ENCODE assay signal across 24 cellular contexts in the genomic region with DNA sequence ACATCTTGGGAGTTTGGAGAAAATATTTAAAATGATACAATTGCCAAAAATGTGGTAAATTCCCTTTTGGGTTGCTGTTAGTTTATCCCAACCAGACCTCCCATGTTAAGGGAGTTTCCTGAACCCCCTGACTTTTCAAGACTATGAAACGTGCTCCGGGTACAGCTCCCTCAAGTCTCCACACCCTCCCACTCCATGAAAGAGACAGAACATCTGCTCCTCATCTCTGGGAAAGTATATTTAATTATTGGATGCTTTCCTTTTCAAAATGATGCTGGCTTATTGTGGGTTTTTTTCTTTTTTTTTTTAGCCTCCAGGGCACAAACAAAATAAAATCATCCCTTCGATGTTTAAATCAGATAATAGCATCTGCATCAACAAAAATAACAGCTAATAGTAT.
DNase-seq lines count a peak whose midpoint lies in the region; ATAC-seq and TF ChIP-seq lines count a peak whose summit lies in the region.
"Had no signal": no experiment of that assay in that cellular context is flagged by ENCODE, and none has a peak within 500 bp of the region (broad histone marks: within the 10 kb centered on the region; RNA-seq: fewer than 3 reads in every experiment).

No MANE protein-coding gene starts in this region.

- WGBS in heart right ventricle, 2 donors: 64 to 66% methylated on average over 3 of the region's 3 CpGs
- 41 to 61% methylated on average over 3 of the region's 3 CpGs for WGBS in testis, 2 donors
- WGBS in GM23248 (ENCODE audit: low coverage in 1 of 2, low lambda C conversion rate in 2 of 2, missing lambda C conversion rate in 2 of 2), 2 experiments: 11 to 14% methylated on average over 3 of the region's 3 CpGs

- no peaks in the 10 kb centered on the region for H3K9me3 ChIP-seq in breast epithelium
- H3K9me3 ChIP-seq in heart right ventricle: no peaks in the 10 kb centered on the region
- H3K9me3 ChIP-seq in testis: no peaks in the 10 kb centered on the region
- H3K9me3 ChIP-seq in GM23248 (ENCODE audit: low read depth): no peaks in the 10 kb centered on the region
- peaks cover 3% of the 10 kb centered on the region; the same call in 1 of the 2 replicates for H3K9me3 ChIP-seq in Karpas-422 (ENCODE audit: low read length)

- no peak overlapping the region for H3K27ac Mint-ChIP-seq in MCF 10A (ENCODE audit: low read depth, unreplicated experiment)
- H3K27ac Mint-ChIP-seq: CD8-positive, alpha-beta T cell had no signal

- no peaks in the 10 kb centered on the region for H3K36me3 ChIP-seq in breast epithelium
- H3K36me3 ChIP-seq in heart right ventricle: no peaks in the 10 kb centered on the region
- H3K36me3 ChIP-seq in testis (ENCODE audit: low read depth, missing control alignments): no peaks in the 10 kb centered on the region
- H3K36me3 ChIP-seq in GM23248 (ENCODE audit: low read depth): no peaks in the 10 kb centered on the region
- H3K36me3 ChIP-seq in Karpas-422 (ENCODE audit: insufficient read depth, low read length): no peaks in the 10 kb centered on the region

- peaks cover 28% of the 10 kb centered on the region for H3K27me3 Mint-ChIP-seq in MCF 10A (ENCODE audit: insufficient read depth, unreplicated experiment)

- peak; percentile 54 for ATAC-seq in SK-N-SH treated with all-trans-retinoic acid at 6 μM for 48 hours
- ATAC-seq in heart right ventricle: peak in 7 of 8 donors; percentile 55 to 87 (median 67)
- no peak for ATAC-seq in HG03354 (IDR thresholded peaks at IDR 0.05; ENCODE audit: poor library complexity, severe bottlenecking, unreplicated experiment)
- ATAC-seq: CD8-positive, alpha-beta T cell; HCT116; Panc1 had no signal

- H3K9me3 Mint-ChIP-seq in MCF 10A (ENCODE audit: unreplicated experiment): peaks cover 5% of the 10 kb centered on the region
- H3K9me3 Mint-ChIP-seq: CD8-positive, alpha-beta T cell had no signal

- H4K20me1 ChIP-seq in GM23248 (ENCODE audit: insufficient read depth): no peaks in the 10 kb centered on the region
- no peaks in the 10 kb centered on the region for H4K20me1 ChIP-seq in Karpas-422 (ENCODE audit: insufficient read depth, low read depth, low read length)

- DNase-seq in breast epithelium (ENCODE audit: low spot score in 2 of 2) (no peak), MCF 10A (ENCODE audit: unreplicated experiment) (no peak), heart right ventricle (peak in 1 of 2 donors; percentile 10), testis (peak; percentile 25), GM23248 (no peak), Karpas-422 (no peak)
- DNase-seq: ACHN; C1 segment of cervical spinal cord; CD8-positive, alpha-beta T cell; DND-41; IMR-90; MV-4-11; NCI-H1105 treated with DMSO at 0.1 percent for 48 hours; NCI-H1694; NCI-H2081 treated with DMSO at 0.1 percent for 48 hours; NCI-H2171 treated with DMSO at 0.1 percent for 48 hours; NCI-H524 treated with DMSO at 0.1 percent for 48 hours; NCI-H82 had no signal

- BruUV-seq in MCF 10A (replicated peaks; lab: Mats Ljungman, UMichigan): no TSS peak

- H3K9ac ChIP-seq in GM23248 (no peak overlapping the region), Karpas-422 (ENCODE audit: low read length) (no peak overlapping the region)
- H3K9ac ChIP-seq: KMS-11 had no signal

- POLR2A ChIA-PET in MCF 10A (lab: Yijun Ruan, JAX): no interaction called here

- H3F3A ChIP-seq in GM23248 (ENCODE audit: insufficient read depth): no peaks in the 10 kb centered on the region

- no peaks in the 10 kb centered on the region for H3K4me1 Mint-ChIP-seq in MCF 10A (ENCODE audit: insufficient read depth, unreplicated experiment)

- no peaks in the 10 kb centered on the region for H3K79me2 ChIP-seq in GM23248 (ENCODE audit: insufficient read depth)
- no peaks in the 10 kb centered on the region for H3K79me2 ChIP-seq in Karpas-422 (ENCODE audit: low read length)

- no peak overlapping the region for H2AFZ ChIP-seq in GM23248
- no peak overlapping the region for H2AFZ ChIP-seq in Karpas-422 (ENCODE audit: low read length)

- no peak for TF ChIP-seq POLR2A in breast epithelium (IDR thresholded peaks at IDR 0.05)
- TF ChIP-seq POLR2A in testis (IDR thresholded peaks at IDR 0.05): no peak

- CTCF ChIA-PET in MCF 10A (lab: Yijun Ruan, JAX): no interaction called here

- in situ Hi-C loops in GM23248 (cut with MboI): no loop called here

- no peak overlapping the region for H3K4me3 Mint-ChIP-seq in MCF 10A (ENCODE audit: unreplicated experiment)
- H3K4me3 Mint-ChIP-seq: CD8-positive, alpha-beta T cell had no signal

- no peak overlapping the region for H3K4me2 ChIP-seq in GM23248 (ENCODE audit: unreplicated experiment)
- no peak overlapping the region for H3K4me2 ChIP-seq in Karpas-422 (ENCODE audit: low read depth, low read length, poor library complexity, severe bottlenecking)
- H3K4me2 ChIP-seq: KMS-11 had no signal

- no peaks in the 10 kb centered on the region for H3K36me3 Mint-ChIP-seq in MCF 10A (ENCODE audit: insufficient read depth, unreplicated experiment)
- H3K36me3 Mint-ChIP-seq: CD8-positive, alpha-beta T cell had no signal

- TF ChIP-seq CTCF in breast epithelium (IDR thresholded peaks at IDR 0.05): no peak
- TF ChIP-seq CTCF in MCF 10A (IDR thresholded peaks at IDR 0.05; ENCODE audit: unreplicated experiment): no peak
- TF ChIP-seq CTCF in heart right ventricle (IDR thresholded peaks at IDR 0.05): no peak
- TF ChIP-seq CTCF in testis (IDR thresholded peaks at IDR 0.05): no peak

- intact Hi-C loops in breast epithelium (cut with DNase I; ENCODE audit: low total_unique reads): no loop called here
- intact Hi-C loops in MCF 10A (cut with micrococcal nuclease): no loop called here
- intact Hi-C loops in heart right ventricle (cut with DNase I): no loop called here
- intact Hi-C loops in testis (cut with DNase I; ENCODE audit: low total_unique reads): no loop called here

- H3K9me2 ChIP-seq in GM23248 (ENCODE audit: insufficient read depth) (no peaks in the 10 kb centered on the region), Karpas-422 (replicated peaks; ENCODE audit: insufficient read depth, low read length) (no peaks in the 10 kb centered on the region)

- H3K27me3 ChIP-seq in breast epithelium: no peaks in the 10 kb centered on the region
- H3K27me3 ChIP-seq in heart right ventricle: no peaks in the 10 kb centered on the region
- H3K27me3 ChIP-seq in testis: no peaks in the 10 kb centered on the region
- H3K27me3 ChIP-seq in GM23248 (replicated peaks; ENCODE audit: insufficient read depth): peaks cover 23% of the 10 kb centered on the region
- H3K27me3 ChIP-seq in Karpas-422 (ENCODE audit: low read length): no peaks in the 10 kb centered on the region

- no peak overlapping the region for H3K4me3 ChIP-seq in breast epithelium
- no peak overlapping the region for H3K4me3 ChIP-seq in heart right ventricle
- no peak overlapping the region for H3K4me3 ChIP-seq in testis
- H3K4me3 ChIP-seq in GM23248: no peak overlapping the region
- no peak overlapping the region for H3K4me3 ChIP-seq in Karpas-422 (ENCODE audit: low read length)

- H3K27ac ChIP-seq in breast epithelium (peak overlapping the region; percentile 14 to 43), heart right ventricle (no peak overlapping the region), testis (peak overlapping the region in 1 of 2 donors; percentile 18), GM23248 (no peak overlapping the region), Karpas-422 (ENCODE audit: low read length) (no peak overlapping the region)
- H3K27ac ChIP-seq: 22Rv1, KMS-11 had no signal

- H3K4me1 ChIP-seq in breast epithelium (no peaks in the 10 kb centered on the region), heart right ventricle (peaks cover 0 to 5% (median 0%) of the 10 kb centered on the region in 9 donors), testis (no peaks in the 10 kb centered on the region), GM23248 (ENCODE audit: insufficient read depth) (no peaks in the 10 kb centered on the region), Karpas-422 (ENCODE audit: low read length) (no peaks in the 10 kb centered on the region)

TF ChIP-seq in SK-N-SH treated with all-trans-retinoic acid at 6 μM for 48 hours, 23 proteins besides CTCF, POLR2A, EP300 and RAD21:
- no peak for TF ChIP-seq ZFP3 (CRISPR knock-in tag; IDR thresholded peaks at IDR 0.05)
- TF ChIP-seq ISL1 (CRISPR knock-in tag; IDR thresholded peaks at IDR 0.05): 0 out of 2 replicates have a peak, but pooled peaks have one; percentile 17
- TF ChIP-seq TCF4 (CRISPR knock-in tag; IDR thresholded peaks at IDR 0.05; ENCODE audit: borderline replicate concordance): peak; percentile 74

Comparison
In these comparisons a context has a peak if more than half of its experiments do, and no peak if none do; other contexts are left out.
1. H3K27ac ChIP-seq: peak in breast epithelium (2 of 2); none in heart right ventricle (0 of 10), GM23248 (single experiment) and Karpas-422 (single experiment).